ENCODE assay signal across 21 cellular contexts in genomic region chr5:99639905-99640304, GRCh38.
DNase-seq lines count a peak whose midpoint lies in the region; ATAC-seq and TF ChIP-seq lines count a peak whose summit lies in the region.
"Had no signal": no experiment of that assay in that cellular context is flagged by ENCODE, and none has a peak within 500 bp of the region (broad histone marks: within the 10 kb centered on the region; RNA-seq: fewer than 3 reads in every experiment).

No MANE protein-coding gene starts in this region.

- no peak overlapping the region for H3K4me2 ChIP-seq in GM23338

- H3K4me1 Mint-ChIP-seq in GM23338 = no peaks in the 10 kb centered on the region
- no peaks in the 10 kb centered on the region for H3K4me1 Mint-ChIP-seq in activated naive CD4-positive, alpha-beta T cell treated with anti-CD3 and anti-CD28 coated beads, Interleukin-2, amount 10 ng/mL, durations not matched to agents 7 days and 5 days
- H3K4me1 Mint-ChIP-seq: CD4-positive, CD25-positive, alpha-beta regulatory T cell; CD8-positive, alpha-beta memory T cell; H9 had no signal

- H4K20me1 ChIP-seq in GM23338 (replicated peaks; ENCODE audit: insufficient read depth) = no peaks in the 10 kb centered on the region

- CTCF ChIA-PET in HEK293 (lab: Yijun Ruan, JAX) = interaction anchor here (0.6 kb wide), 1 partner anchor 18 kb away, joined by 3 read pairs; no protein-coding TSS in a partner anchor
- CTCF ChIA-PET in activated naive CD4-positive, alpha-beta T cell treated with anti-CD3 and anti-CD28 coated beads, Interleukin-2, amount 10 ng/mL, durations not matched to agents 7 days and 5 days (lab: Charles Lee) = no interaction called here

- H2AFZ ChIP-seq in GM23338 = peak overlapping the region; percentile 70; the same call in 1 of the 2 replicates

- H3K4me1 ChIP-seq in GM23338 (ENCODE audit: insufficient read depth) (no peaks in the 10 kb centered on the region), HEK293 (ENCODE audit: control insufficient read depth, insufficient read depth, low read length) (no peaks in the 10 kb centered on the region)
- H3K4me1 ChIP-seq: BE2C had no signal

- no peaks in the 10 kb centered on the region for H3K79me2 ChIP-seq in GM23338 (replicated peaks; ENCODE audit: insufficient read depth)

- H3K9me3 ChIP-seq in HEK293 (ENCODE audit: control insufficient read depth, insufficient read depth, low read depth, low read length) = no peaks in the 10 kb centered on the region
- H3K9me3 ChIP-seq: BE2C had no signal

- no peaks in the 10 kb centered on the region for H3K36me3 ChIP-seq in GM23338 (ENCODE audit: insufficient read depth)
- no peaks in the 10 kb centered on the region for H3K36me3 ChIP-seq in HEK293 (ENCODE audit: control insufficient read depth in 2 of 2, insufficient read depth in 1 of 2, low read length in 2 of 2)
- H3K36me3 ChIP-seq: BE2C had no signal

- H3K4me3 Mint-ChIP-seq in GM23338 = no peak overlapping the region
- no peak overlapping the region for H3K4me3 Mint-ChIP-seq in activated naive CD4-positive, alpha-beta T cell treated with anti-CD3 and anti-CD28 coated beads, Interleukin-2, amount 10 ng/mL, durations not matched to agents 7 days and 5 days
- H3K4me3 Mint-ChIP-seq: CD4-positive, CD25-positive, alpha-beta regulatory T cell; CD8-positive, alpha-beta memory T cell; H9 had no signal

- POLR2A ChIA-PET in HEK293 (lab: Yijun Ruan, JAX) = no interaction called here

- TF ChIP-seq CTCF in GM23338 (conservative IDR thresholded peaks at IDR 0.05; ENCODE audit: low read depth in 2 of 2) (no peak), HEK293 (tag by site-specific recombination; IDR thresholded peaks at IDR 0.05) (no peak)

- H3K27me3 ChIP-seq in GM23338 (ENCODE audit: insufficient read depth) = no peaks in the 10 kb centered on the region
- H3K27me3 ChIP-seq: BE2C had no signal

- ATAC-seq in GM23338 = no peak
- ATAC-seq: K562 had no signal

- no peaks in the 10 kb centered on the region for H3F3A ChIP-seq in GM23338 (replicated peaks; ENCODE audit: low read depth)

- H3K27ac Mint-ChIP-seq in GM23338 = peak overlapping the region; percentile 19; the same call in 1 of the 2 replicates
- H3K27ac Mint-ChIP-seq in activated naive CD4-positive, alpha-beta T cell treated with anti-CD3 and anti-CD28 coated beads, Interleukin-2, amount 10 ng/mL, durations not matched to agents 7 days and 5 days = no peak overlapping the region
- H3K27ac Mint-ChIP-seq: CD4-positive, CD25-positive, alpha-beta regulatory T cell; CD8-positive, alpha-beta memory T cell; H9 had no signal

- H3K9me2 ChIP-seq in GM23338 (ENCODE audit: insufficient read depth) = no peaks in the 10 kb centered on the region

- H3K27ac ChIP-seq in GM23338 (ENCODE audit: low read depth) (no peak overlapping the region), HEK293 (ENCODE audit: extremely low read depth, low read depth, low read length) (no peak overlapping the region)

- DNase-seq in GM23338 (ENCODE audit: low spot score) (no peak), OCI-M1 (lab: John Stamatoyannopoulos, UW) (peak; percentile 76), left kidney (ENCODE audit: low read depth, low spot score) (peak; percentile 3), SW480 (ENCODE audit: low spot score) (no peak), NCI-H1436 (lab: John Stamatoyannopoulos, UW) (no peak)
- no peak for DNase-seq in activated naive CD4-positive, alpha-beta T cell treated with anti-CD3 and anti-CD28 coated beads, Interleukin-2, amount 10 ng/mL, durations not matched to agents 7 days and 5 days
- DNase-seq: ACHN; BE2C; C1 segment of cervical spinal cord; CD4-positive, CD25-positive, alpha-beta regulatory T cell; CD8-positive, alpha-beta memory T cell; COR-L47; DMS 273 treated with DMSO at 0.1 percent for 48 hours; DMS53; DND-41; EL; GOT3; H9; IMR-90 had no signal

- H3K9me3 Mint-ChIP-seq in GM23338 = no peaks in the 10 kb centered on the region
- peaks cover 9% of the 10 kb centered on the region for H3K9me3 Mint-ChIP-seq in activated naive CD4-positive, alpha-beta T cell treated with anti-CD3 and anti-CD28 coated beads, Interleukin-2, amount 10 ng/mL, durations not matched to agents 7 days and 5 days

- H3K36me3 Mint-ChIP-seq in GM23338 (ENCODE audit: low read depth) = no peaks in the 10 kb centered on the region
- no peaks in the 10 kb centered on the region for H3K36me3 Mint-ChIP-seq in activated naive CD4-positive, alpha-beta T cell treated with anti-CD3 and anti-CD28 coated beads, Interleukin-2, amount 10 ng/mL, durations not matched to agents 7 days and 5 days
- H3K36me3 Mint-ChIP-seq: CD4-positive, CD25-positive, alpha-beta regulatory T cell; CD8-positive, alpha-beta memory T cell had no signal

- H3K4me3 ChIP-seq in GM23338 (no peak overlapping the region), HEK293 (ENCODE audit: low read depth, low read length) (no peak overlapping the region)
- H3K4me3 ChIP-seq: K562 had no signal

- peaks cover 3% of the 10 kb centered on the region for H3K27me3 Mint-ChIP-seq in GM23338 (ENCODE audit: insufficient read depth, low read depth, poor library complexity)
- no peaks in the 10 kb centered on the region for H3K27me3 Mint-ChIP-seq in activated naive CD4-positive, alpha-beta T cell treated with anti-CD3 and anti-CD28 coated beads, Interleukin-2, amount 10 ng/mL, durations not matched to agents 7 days and 5 days
- H3K27me3 Mint-ChIP-seq: CD4-positive, CD25-positive, alpha-beta regulatory T cell; CD8-positive, alpha-beta memory T cell had no signal

TF ChIP-seq in HEK293, 187 proteins besides CTCF, POLR2A, EP300 and RAD21:
- TF ChIP-seq ZBTB10 (tag by site-specific recombination; IDR thresholded peaks at IDR 0.05) (no peak), FEZF1 (tag by site-specific recombination; IDR thresholded peaks at IDR 0.05) (peak; percentile 36; the same call in 1 of the 2 replicates)

Comparison
In these comparisons a context has a peak if more than half of its experiments do, and no peak if none do; other contexts are left out.
1. DNase-seq: peak in OCI-M1 (single experiment) and left kidney (single experiment); none in GM23338 (single experiment), SW480 (single experiment), activated naive CD4-positive, alpha-beta T cell treated with anti-CD3 and anti-CD28 coated beads, Interleukin-2, amount 10 ng/mL, durations not matched to agents 7 days and 5 days (single experiment) and NCI-H1436 (single experiment).